In the genomic region with DNA sequence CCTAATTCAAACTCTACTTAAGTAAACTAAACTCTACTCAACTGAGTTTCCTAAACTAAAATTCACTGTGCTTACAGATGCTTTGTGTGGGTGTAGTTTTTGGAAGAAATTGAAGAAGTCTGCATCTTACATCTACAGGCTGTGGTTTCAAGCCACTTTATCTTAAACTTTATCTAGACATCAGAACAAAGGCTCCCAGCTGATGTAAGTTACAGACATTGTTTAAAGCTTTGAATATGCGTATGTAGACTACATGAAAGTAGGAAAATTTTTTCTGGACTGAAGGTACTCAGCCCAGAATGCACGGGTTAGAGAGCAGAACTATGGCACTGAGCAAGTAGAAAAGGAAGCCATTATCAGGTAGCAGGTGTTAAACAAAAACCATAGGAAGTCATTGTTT, we compare ENCODE assay signal across 22 cellular contexts.
"Had no signal": no experiment of that assay in that cellular context is flagged by ENCODE, and none has a peak within 500 bp of the region (broad histone marks: within the 10 kb centered on the region; RNA-seq: fewer than 3 reads in every experiment).

No MANE protein-coding gene starts in this region.

- H3K4me1 Mint-ChIP-seq: central memory CD8-positive, alpha-beta T cell; naive B cell; stimulated activated memory B cell treated with anti-CD40 and anti-IgM and Interleukin-4, amounts not matched to agents 10 μg/mL and 1 μg/mL and 100 μg/mL, for 72 hours had no signal

- H3K36me3 ChIP-seq: esophagus squamous epithelium, left ventricle myocardium inferior, tibial artery, vagina had no signal

- H3K36me3 Mint-ChIP-seq: activated naive CD4-positive, alpha-beta T cell treated with anti-CD3 and anti-CD28 coated beads, Interleukin-2, amount 50 U/mL, for 24 hours; brain; stimulated activated memory B cell treated with anti-CD40 and anti-IgM and Interleukin-4, amounts not matched to agents 10 μg/mL and 1 μg/mL and 100 μg/mL, for 72 hours had no signal

- DNase-seq: activated CD4-positive, alpha-beta memory T cell treated with anti-CD3 and anti-CD28 coated beads, Interleukin-2, amount 10 ng/mL, durations not matched to agents 7 days and 5 days; activated effector memory CD4-positive, alpha-beta T cell treated with anti-CD3 and anti-CD28 coated beads, Interleukin-2, amount 50 U/mL, for 16 hours; activated T-cell treated with anti-CD3 and anti-CD28 coated beads, Interleukin-2, amount 50 U/mL, for 4 hours; amniotic stem cell; cortex of kidney; effector CD8-positive, alpha-beta T cell; esophagus squamous epithelium; foreskin fibroblast; glutamatergic neuron; hypothalamus; kidney; left ventricle myocardium inferior; naive B cell; occipital lobe; stimulated activated CD4-positive, alpha-beta T cell treated with anti-CD3 and anti-CD28 coated beads, Interleukin-2, amount 100 ng/mL, for 48 hours; tibial artery had no signal

- H3K9me3 ChIP-seq: esophagus squamous epithelium, left ventricle myocardium inferior, tibial artery, vagina had no signal

- H3K4me1 ChIP-seq: esophagus squamous epithelium, left ventricle myocardium inferior, tibial artery, vagina had no signal

- ATAC-seq: activated T-cell treated with anti-CD3 and anti-CD28 coated beads, Interleukin-2, amount 50 U/mL, for 4 hours; stimulated activated memory B cell treated with anti-CD40 and anti-IgM and Interleukin-4, amounts not matched to agents 10 μg/mL and 1 μg/mL and 100 μg/mL, for 72 hours had no signal

- H3K27me3 Mint-ChIP-seq: brain had no signal

- H3K4me3 Mint-ChIP-seq: activated CD4-positive, alpha-beta memory T cell treated with anti-CD3 and anti-CD28 coated beads, Interleukin-2, amount 10 ng/mL, durations not matched to agents 7 days and 5 days; activated naive CD4-positive, alpha-beta T cell treated with anti-CD3 and anti-CD28 coated beads, Interleukin-2, amount 50 U/mL, for 24 hours; activated T-cell treated with anti-CD3 and anti-CD28 coated beads, Interleukin-2, amount 50 U/mL, for 4 hours; brain; central memory CD8-positive, alpha-beta T cell; naive B cell; stimulated activated memory B cell treated with anti-CD40 and anti-IgM and Interleukin-4, amounts not matched to agents 10 μg/mL and 1 μg/mL and 100 μg/mL, for 72 hours had no signal

- H3K9me3 Mint-ChIP-seq: activated CD4-positive, alpha-beta memory T cell treated with anti-CD3 and anti-CD28 coated beads, Interleukin-2, amount 10 ng/mL, durations not matched to agents 7 days and 5 days; activated naive CD4-positive, alpha-beta T cell treated with anti-CD3 and anti-CD28 coated beads, Interleukin-2, amount 50 U/mL, for 24 hours; activated T-cell treated with anti-CD3 and anti-CD28 coated beads, Interleukin-2, amount 50 U/mL, for 4 hours; central memory CD8-positive, alpha-beta T cell; stimulated activated memory B cell treated with anti-CD40 and anti-IgM and Interleukin-4, amounts not matched to agents 10 μg/mL and 1 μg/mL and 100 μg/mL, for 72 hours had no signal

- H3K27me3 ChIP-seq: vagina had no signal

- H3K27ac ChIP-seq: esophagus squamous epithelium, left ventricle myocardium inferior, tibial artery, vagina, VCaP had no signal

- H3K27ac Mint-ChIP-seq: activated CD4-positive, alpha-beta memory T cell treated with anti-CD3 and anti-CD28 coated beads, Interleukin-2, amount 10 ng/mL, durations not matched to agents 7 days and 5 days; activated naive CD4-positive, alpha-beta T cell treated with anti-CD3 and anti-CD28 coated beads, Interleukin-2, amount 50 U/mL, for 24 hours; stimulated activated memory B cell treated with anti-CD40 and anti-IgM and Interleukin-4, amounts not matched to agents 10 μg/mL and 1 μg/mL and 100 μg/mL, for 72 hours had no signal

- H3K4me3 ChIP-seq: esophagus squamous epithelium, left ventricle myocardium inferior, tibial artery, vagina had no signal
